13 cellular contexts compared by ENCODE assay signal in genomic region chr5:59786271-59786805, GRCh38.
DNase-seq lines count a peak whose midpoint lies in the region; ATAC-seq, FAIRE-seq and TF ChIP-seq lines count a peak whose summit lies in the region.
"Had no signal": no experiment of that assay in that cellular context is flagged by ENCODE, and none has a peak within 500 bp of the region (broad histone marks: within the 10 kb centered on the region; RNA-seq: fewer than 3 reads in every experiment).

No MANE protein-coding gene starts in this region.

- H3K9ac ChIP-seq in SK-N-MC (ENCODE audit: insufficient read length): no peak overlapping the region
- peak overlapping the region; percentile 9 for H3K9ac ChIP-seq in skeletal muscle satellite cell (ENCODE audit: low read depth, low read length)

- peaks cover 24% of the 10 kb centered on the region for H3K4me1 ChIP-seq in skeletal muscle satellite cell (ENCODE audit: control insufficient read depth, insufficient read depth, low read length)

- no peaks in the 10 kb centered on the region for H3K27me3 ChIP-seq in skeletal muscle satellite cell (ENCODE audit: control insufficient read depth, insufficient read depth, low read length)

- peak overlapping the region; percentile 29 for H3K4me2 ChIP-seq in skeletal muscle satellite cell (ENCODE audit: low read length)

- peak overlapping the region; percentile 40; the same call in 1 of the 2 replicates for H3K4me3 ChIP-seq in SK-N-MC
- no peak overlapping the region for H3K4me3 ChIP-seq in skeletal muscle satellite cell (ENCODE audit: low read length)

- H3K27ac ChIP-seq in SK-N-MC: peak overlapping the region; percentile 3; the same call in 1 of the 2 replicates

- DNase-seq in H54 (ENCODE audit: insufficient read length, low spot score) (no peak), SK-N-MC (ENCODE audit: low read depth, low spot score) (peak; percentile 75), fibroblast of the conjunctiva (ENCODE audit: low read depth) (peak; percentile 75), superior temporal gyrus (ENCODE audit: extremely low spot score) (no peak), NCI-H524 (lab: John Stamatoyannopoulos, UW) (no peak)
- DNase-seq: activated CD8-positive, alpha-beta memory T cell treated with anti-CD3 and anti-CD28 coated beads for 24 hours; naive thymus-derived CD8-positive, alpha-beta T cell; NCI-H187 treated with DMSO at 0.1 percent for 48 hours; stimulated activated CD4-positive, alpha-beta T cell treated with anti-CD3 and anti-CD28 coated beads, Interleukin-1b, Interleukin-23, amount 100 ng/mL, for 48 hours had no signal

- H3K9me3 ChIP-seq in SK-N-MC (ENCODE audit: low read depth, low read length) (no peaks in the 10 kb centered on the region), skeletal muscle satellite cell (replicated peaks; ENCODE audit: low read length) (no peaks in the 10 kb centered on the region)

- ATAC-seq in GM21528 (IDR thresholded peaks at IDR 0.05; ENCODE audit: low FRiP score, unreplicated experiment) (no peak), GM19328 (IDR thresholded peaks at IDR 0.05; ENCODE audit: unreplicated experiment) (no peak)
- ATAC-seq: naive thymus-derived CD8-positive, alpha-beta T cell had no signal

- peak; percentile 93 for FAIRE-seq in H54 (lab: Jason Lieb, UNC)
- FAIRE-seq: G401.6 had no signal

- no peaks in the 10 kb centered on the region for H3K36me3 ChIP-seq in SK-N-MC (ENCODE audit: insufficient read depth, low read length)
- H3K36me3 ChIP-seq in skeletal muscle satellite cell (ENCODE audit: insufficient read depth, low read length): no peaks in the 10 kb centered on the region

- no peak for TF ChIP-seq POLR2A in H54 (IDR thresholded peaks at IDR 0.05; ENCODE audit: low read depth, low read length)

Comparison
In these comparisons a context has a peak if more than half of its experiments do, and no peak if none do; other contexts are left out.
1. DNase-seq: peak in SK-N-MC (single experiment) and fibroblast of the conjunctiva (single experiment); none in H54 (single experiment), superior temporal gyrus (single experiment) and NCI-H524 (0 of 2).